8 cellular contexts compared by ENCODE assay signal in the genomic region with DNA sequence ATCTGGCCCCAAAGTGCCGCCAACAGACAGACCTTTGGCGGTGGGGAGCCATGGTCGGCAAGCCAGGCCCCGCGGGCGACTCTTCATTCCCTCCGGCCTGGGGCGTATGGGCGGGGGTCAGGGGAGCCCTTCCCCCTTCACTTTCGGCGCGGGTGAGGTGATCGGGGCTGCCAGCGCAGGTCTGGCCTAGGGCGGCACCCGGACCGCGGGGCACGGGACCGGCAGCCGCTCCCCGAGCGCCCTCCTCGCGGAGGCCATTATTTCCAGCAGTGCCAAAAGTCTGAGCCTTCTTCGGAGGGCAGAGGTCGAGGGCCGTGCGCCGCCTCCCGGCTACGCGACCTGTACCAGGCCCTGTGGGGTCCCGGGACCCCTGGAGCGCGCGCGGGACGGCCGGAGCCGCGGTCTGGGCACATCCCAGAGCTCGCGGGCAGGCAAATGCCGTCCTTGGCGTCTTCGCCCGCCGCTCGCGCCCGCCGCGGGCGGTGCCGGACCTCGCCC. TPM values are rescaled to one million over a fixed set of nuclear protein-coding genes. Genes with fewer than 3 reads are reported as not detected.
A peak's percentile ranks its signal among the peaks of the same experiment; 100 is the strongest.
DNase-seq lines count a peak whose midpoint lies in the region; ATAC-seq and TF ChIP-seq lines count a peak whose summit lies in the region.

No MANE protein-coding gene starts in this region.

- H3K4me3 ChIP-seq in GM12864 (ENCODE audit: low read depth, low read length) (peak overlapping the region; percentile 79), fibroblast of mammary gland (ENCODE audit: control insufficient read depth, low read depth, low read length) (peak overlapping the region; percentile 45), neural progenitor cell (peak overlapping the region; percentile 83)

- no peak overlapping the region for H2AFZ ChIP-seq in neural progenitor cell (replicated peaks)

- no peaks in the 10 kb centered on the region for H3K9me3 ChIP-seq in neural progenitor cell (ENCODE audit: low read depth)

- peaks cover 1% of the 10 kb centered on the region for H3K36me3 Mint-ChIP-seq in neural progenitor cell

- peaks cover 3% of the 10 kb centered on the region for H3K4me1 Mint-ChIP-seq in neural progenitor cell

- no peaks in the 10 kb centered on the region for H3K4me1 ChIP-seq in neural progenitor cell

- peaks cover 3% of the 10 kb centered on the region for H3K36me3 ChIP-seq in neural progenitor cell

- peaks cover 15% of the 10 kb centered on the region for H3F3A ChIP-seq in neural progenitor cell (ENCODE audit: low read depth)

- peak overlapping the region; percentile 97 for H3K27ac Mint-ChIP-seq in neural progenitor cell

- H3K79me2 ChIP-seq in neural progenitor cell (ENCODE audit: low read depth) = peaks cover 58% of the 10 kb centered on the region

- H3K4me2 ChIP-seq in neural progenitor cell = peak overlapping the region; percentile 69

- peaks cover 13% of the 10 kb centered on the region for H4K20me1 ChIP-seq in neural progenitor cell (ENCODE audit: low read depth)

- DNase-seq in GM12864 (ENCODE audit: low read depth) (no peak), HuH-7.5 (ENCODE audit: low spot score) (peak; percentile 32), fibroblast of mammary gland (ENCODE audit: low read depth) (peak; percentile 22), neural progenitor cell (ENCODE audit: low spot score) (no peak), GM19240 (ENCODE audit: insufficient read length, low spot score) (no peak), NCI-H2029 (lab: John Stamatoyannopoulos, UW) (no peak)
- peak; percentile 65 for DNase-seq in activated CD8-positive, alpha-beta memory T cell treated with anti-CD3 and anti-CD28 coated beads, Interleukin-2, amount 50 U/mL, for 48 hours

- H3K27me3 Mint-ChIP-seq in neural progenitor cell (ENCODE audit: insufficient read depth, low read depth) = peaks cover 3% of the 10 kb centered on the region

- H3K4me3 Mint-ChIP-seq in neural progenitor cell = peak overlapping the region; percentile 94

- H3K27ac ChIP-seq in neural progenitor cell = peak overlapping the region; percentile 82

- H3K9me3 Mint-ChIP-seq in neural progenitor cell = peaks cover 5% of the 10 kb centered on the region

- no peaks in the 10 kb centered on the region for H3K27me3 ChIP-seq in neural progenitor cell

- H3K9ac ChIP-seq in neural progenitor cell = peak overlapping the region; percentile 18

- peak; percentile 19 for ATAC-seq in GM21576 (IDR thresholded peaks at IDR 0.05; ENCODE audit: unreplicated experiment)

- TF ChIP-seq CTCF in GM12864 (IDR thresholded peaks at IDR 0.05; ENCODE audit: low read depth, low read length, missing control alignments) (no peak), fibroblast of mammary gland (conservative IDR thresholded peaks at IDR 0.05; ENCODE audit: control insufficient read depth, insufficient read depth, low read depth, low read length) (no peak), neural progenitor cell (IDR thresholded peaks at IDR 0.05) (no peak)

RNA-seq across cellular contexts. Expression of gene KDM6A, which starts 0.6 kb away (rescaled TPM):
- total RNA-seq in neural progenitor cell (ENCODE audit: low replicate concordance) = 52.6 and 56.2 TPM in 2 replicates

RNA-seq across cellular contexts. Expression of gene DUSP21, which starts 28.5 kb away (rescaled TPM):
- total RNA-seq in neural progenitor cell (ENCODE audit: low replicate concordance) = not detected in 2 replicates

Comparison
In these comparisons a context has a peak if more than half of its experiments do, and no peak if none do; other contexts are left out.
1. DNase-seq: peak in HuH-7.5 (single experiment), activated CD8-positive, alpha-beta memory T cell treated with anti-CD3 and anti-CD28 coated beads, Interleukin-2, amount 50 U/mL, for 48 hours (single experiment) and fibroblast of mammary gland (single experiment); none in GM12864 (single experiment), neural progenitor cell (single experiment), GM19240 (single experiment) and NCI-H2029 (single experiment).
2. Peak in every context shown above with its lines, with median percentiles within 50 percentile points of each other: H3K4me3 ChIP-seq.